ENCODE assay signal across 20 cellular contexts in the genomic region with DNA sequence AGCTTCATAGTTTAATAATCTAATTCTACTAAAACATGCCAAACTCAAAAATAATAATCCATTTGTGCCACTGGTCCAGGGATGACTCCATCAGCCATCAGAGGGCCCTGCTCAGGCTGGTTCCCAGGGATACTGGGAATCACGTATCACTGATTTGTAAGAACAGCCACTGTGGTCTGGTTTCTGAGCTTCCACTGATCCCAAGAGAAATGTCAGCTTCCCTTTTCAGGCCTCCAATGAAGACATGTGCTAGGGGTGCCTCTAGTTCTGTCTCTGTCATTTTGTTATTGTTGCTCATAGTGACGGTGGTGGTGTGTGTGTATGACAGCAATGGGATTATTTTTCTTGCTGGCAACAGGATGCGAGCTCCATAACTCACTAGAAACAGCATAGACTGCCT.
"Had no signal": no experiment of that assay in that cellular context is flagged by ENCODE, and none has a peak within 500 bp of the region (broad histone marks: within the 10 kb centered on the region; RNA-seq: fewer than 3 reads in every experiment).

No MANE protein-coding gene starts in this region.

- H3K27ac ChIP-seq: SJSA1, SK-N-MC had no signal

- FAIRE-seq: RCC 7860 had no signal

- H3K4me1 ChIP-seq: SJSA1 had no signal

- H3K27me3 ChIP-seq: SJSA1 had no signal

- H3K4me3 ChIP-seq: SJSA1, SK-N-MC had no signal

- H3K36me3 ChIP-seq: SJSA1 had no signal

- DNase-seq: KBM-7, MV-4-11, NCI-H1048, NCI-H1105, NCI-H1417, NCI-H1436 treated with DMSO at 0.1 percent for 48 hours, NCI-H1694, NCI-H187 treated with DMSO at 0.1 percent for 48 hours, NCI-H2029 treated with DMSO at 0.1 percent for 48 hours, NCI-H2107, NCI-H345, NCI-H446 treated with DMSO at 0.1 percent for 48 hours, NCI-H510A treated with DMSO at 0.1 percent for 48 hours, NCI-H526, Right ventricle myocardium superior, RPMI8226, SIG-M5 had no signal

- H3K9me3 ChIP-seq: SJSA1 had no signal
